1 cellular context compared by ENCODE assay signal in genomic region chrY:7272556-7273195, GRCh38.
TF ChIP-seq lines count a peak whose summit lies in the region.

No MANE protein-coding gene starts in this region.

TF ChIP-seq in SK-N-SH treated with all-trans-retinoic acid at 6 μM for 48 hours, 23 proteins besides CTCF, POLR2A, EP300 and RAD21 (continued from another document):
- TF ChIP-seq, protein P1, sequence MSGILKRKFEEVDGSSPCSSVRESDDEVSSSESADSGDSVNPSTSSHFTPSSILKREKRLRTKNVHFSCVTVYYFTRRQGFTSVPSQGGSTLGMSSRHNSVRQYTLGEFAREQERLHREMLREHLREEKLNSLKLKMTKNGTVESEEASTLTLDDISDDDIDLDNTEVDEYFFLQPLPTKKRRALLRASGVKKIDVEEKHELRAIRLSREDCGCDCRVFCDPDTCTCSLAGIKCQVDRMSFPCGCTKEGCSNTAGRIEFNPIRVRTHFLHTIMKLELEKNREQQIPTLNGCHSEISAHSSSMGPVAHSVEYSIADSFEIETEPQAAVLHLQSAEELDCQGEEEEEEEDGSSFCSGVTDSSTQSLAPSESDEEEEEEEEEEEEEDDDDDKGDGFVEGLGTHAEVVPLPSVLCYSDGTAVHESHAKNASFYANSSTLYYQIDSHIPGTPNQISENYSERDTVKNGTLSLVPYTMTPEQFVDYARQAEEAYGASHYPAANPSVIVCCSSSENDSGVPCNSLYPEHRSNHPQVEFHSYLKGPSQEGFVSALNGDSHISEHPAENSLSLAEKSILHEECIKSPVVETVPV (CRISPR knock-in tag; IDR thresholded peaks at IDR 0.05), result no peak
- no peak for TF ChIP-seq ZNF70 (CRISPR knock-in tag; IDR thresholded peaks at IDR 0.05)
